In the genomic region with DNA sequence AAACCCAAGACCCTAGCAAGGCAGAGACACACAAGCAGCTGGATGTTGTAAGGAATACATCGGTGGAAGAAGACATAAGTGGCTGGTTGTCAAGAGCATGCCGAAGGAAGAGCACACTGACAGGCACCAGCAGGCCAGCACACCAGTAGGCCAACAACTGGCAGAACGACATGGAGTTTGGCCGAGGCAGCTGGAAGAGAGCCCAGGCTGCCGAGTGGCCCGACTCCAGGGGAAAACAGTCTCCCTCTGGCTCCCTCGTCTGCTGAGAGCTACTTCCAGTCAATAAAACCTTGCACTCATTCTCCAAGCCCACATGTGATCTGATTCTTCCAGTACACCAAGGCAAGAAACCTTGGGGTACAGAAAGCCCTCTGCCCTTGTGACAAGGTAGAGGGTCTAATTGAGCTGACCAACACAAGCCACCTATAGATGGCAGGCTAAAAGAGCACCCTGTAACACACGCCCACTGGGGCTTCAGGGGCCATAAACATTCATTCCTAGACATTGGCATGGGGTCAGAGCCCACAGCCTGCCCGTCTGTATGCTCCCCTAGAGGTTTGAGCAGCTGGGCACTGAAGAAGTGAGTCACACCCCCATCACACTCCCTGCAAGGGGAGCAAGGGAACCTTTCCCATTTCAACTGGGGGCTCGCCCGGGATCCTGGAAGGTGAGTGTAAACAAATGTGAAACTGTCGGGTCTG, we compare ENCODE assay signal across 13 cellular contexts. TPM values are rescaled to one million over a fixed set of nuclear protein-coding genes. Genes with fewer than 3 reads are reported as not detected.
DNase-seq lines count a peak whose midpoint lies in the region; ATAC-seq and TF ChIP-seq lines count a peak whose summit lies in the region.
"Had no signal": no experiment of that assay in that cellular context is flagged by ENCODE, and none has a peak within 500 bp of the region (broad histone marks: within the 10 kb centered on the region; RNA-seq: fewer than 3 reads in every experiment).

No MANE protein-coding gene starts in this region.

- ATAC-seq in HCT116 (peak; percentile 43; the same call in 1 of the 2 replicates), GM18858 (IDR thresholded peaks at IDR 0.05; ENCODE audit: unreplicated experiment) (no peak), GM21381 (IDR thresholded peaks at IDR 0.05; ENCODE audit: unreplicated experiment) (no peak), HG02870 (IDR thresholded peaks at IDR 0.05; ENCODE audit: unreplicated experiment) (no peak)
- ATAC-seq: activated naive CD8-positive, alpha-beta T cell treated with anti-CD3 and anti-CD28 coated beads, Interleukin-2, amount 50 U/mL, for 24 hours had no signal

- no peak for TF ChIP-seq POLR2A in HCT116 (IDR thresholded peaks at IDR 0.05; ENCODE audit: borderline replicate concordance, extremely low read depth, insufficient read depth, insufficient read length)

- H3K4me3 ChIP-seq in HCT116 (replicated peaks in 1 of 2; ENCODE audit: low read depth in 1 of 2, low read length in 2 of 2) (no peak overlapping the region), cardiac fibroblast (replicated peaks in 1 of 2; ENCODE audit: low read depth in 2 of 2, low read length in 2 of 2) (no peak overlapping the region)
- H3K4me3 ChIP-seq: SK-N-MC had no signal

- H3K27me3 ChIP-seq in HCT116 (ENCODE audit: insufficient read depth, low read length): no peaks in the 10 kb centered on the region

- H3K27ac ChIP-seq in HCT116 (ENCODE audit: low read depth, low read length): no peak overlapping the region
- H3K27ac ChIP-seq: HL-60, SK-N-MC had no signal

- no peaks in the 10 kb centered on the region for H3K9me3 ChIP-seq in HCT116 (ENCODE audit: control insufficient read depth in 1 of 2, insufficient read depth in 1 of 2, low read depth in 1 of 2, low read length in 2 of 2)

- DNase-seq in ACHN: peak; percentile 48
- no peak for DNase-seq in HCT116 (ENCODE audit: low read depth, low spot score)
- DNase-seq in cardiac fibroblast (ENCODE audit: low read depth in 2 of 2): peak; percentile 36 to 67
- DNase-seq in midbrain (lab: John Stamatoyannopoulos, UW): peak; percentile 64
- no peak for DNase-seq in glomerular visceral epithelial cell (ENCODE audit: extremely low spot score)
- DNase-seq: activated naive CD8-positive, alpha-beta T cell treated with anti-CD3 and anti-CD28 coated beads, Interleukin-2, amount 50 U/mL, for 24 hours; foreskin melanocyte; GDM1 had no signal

- TF ChIP-seq CTCF in HCT116 (IDR thresholded peaks at IDR 0.05 in 2 of 3, conservative IDR thresholded peaks at IDR 0.05 in 1 of 3; ENCODE audit: borderline replicate concordance in 1 of 3, insufficient read depth in 1 of 3, low read depth in 2 of 3, low read length in 2 of 3) (no peak), cardiac fibroblast (IDR thresholded peaks at IDR 0.05; ENCODE audit: low read depth, low read length) (no peak)

- no TSS peak for BruUV-seq in HCT116 (replicated peaks; lab: Mats Ljungman, UMichigan)

- H2AFZ ChIP-seq in HCT116 (ENCODE audit: low read depth, low read length, poor library complexity, severe bottlenecking): no peak overlapping the region

- no peak for TF ChIP-seq RAD21 in HCT116 (IDR thresholded peaks at IDR 0.05; ENCODE audit: low read depth)

- H3K36me3 ChIP-seq in HCT116 (ENCODE audit: control insufficient read depth in 1 of 2, insufficient read depth in 2 of 2, low read length in 2 of 2): no peaks in the 10 kb centered on the region

- CTCF ChIA-PET in HCT116 (lab: Charles Lee): no interaction called here

- H3K4me2 ChIP-seq in HCT116 (ENCODE audit: low read length): no peak overlapping the region

- no peaks in the 10 kb centered on the region for H4K20me1 ChIP-seq in HCT116 (ENCODE audit: insufficient read depth)

- H3K9ac ChIP-seq in HCT116 (ENCODE audit: low read length): no peak overlapping the region

- H3K79me2 ChIP-seq in HCT116 (ENCODE audit: insufficient read depth, low read length): no peaks in the 10 kb centered on the region

- RAD21 ChIA-PET in HCT116 (lab: Charles Lee; ENCODE audit: low non-redundant PET in 1 of 2, low total read pairs in 2 of 2, uncharacterized antibody in 2 of 2, unreplicated experiment in 2 of 2): no interaction called here

- intact Hi-C loops in HCT116 (cut with micrococcal nuclease): no loop called here

- in situ Hi-C loops in ACHN (cut with HindIII; ENCODE audit: low pct_ligation_motif_present, low pct_unique_long_range_greater_than_20kb, low sequenced_read_pairs): no loop called here

- peaks cover 7 to 15% of the 10 kb centered on the region in 2 experiments; a peak in 3 of 4 replicates for H3K4me1 ChIP-seq in HCT116 (ENCODE audit: control insufficient read depth in 1 of 2, insufficient read depth in 2 of 2, low read length in 2 of 2)

- POLR2A ChIA-PET in HCT116 (lab: Charles Lee): no interaction called here

- no peaks in the 10 kb centered on the region for H3K9me2 ChIP-seq in HCT116 (ENCODE audit: insufficient read depth)

TF ChIP-seq in HCT116, 20 proteins besides CTCF, POLR2A, EP300 and RAD21:
- TF ChIP-seq ELF1 (IDR thresholded peaks at IDR 0.05; ENCODE audit: borderline replicate concordance, low read depth): no peak
- TF ChIP-seq TCF7L2 (IDR thresholded peaks at IDR 0.05; ENCODE audit: borderline replicate concordance, extremely low read depth, insufficient read depth, insufficient read length): no peak
- TF ChIP-seq CEBPB (IDR thresholded peaks at IDR 0.05; ENCODE audit: low read depth): no peak
- TF ChIP-seq EZH2 (IDR thresholded peaks at IDR 0.05): no peak
- TF ChIP-seq REST (IDR thresholded peaks at IDR 0.05; ENCODE audit: low read depth): no peak
- no peak for TF ChIP-seq POLR2AphosphoS5 (IDR thresholded peaks at IDR 0.05; ENCODE audit: low read depth, low read length)
- no peak for TF ChIP-seq SRF (IDR thresholded peaks at IDR 0.05; ENCODE audit: low read depth)
- TF ChIP-seq, protein P1, sequence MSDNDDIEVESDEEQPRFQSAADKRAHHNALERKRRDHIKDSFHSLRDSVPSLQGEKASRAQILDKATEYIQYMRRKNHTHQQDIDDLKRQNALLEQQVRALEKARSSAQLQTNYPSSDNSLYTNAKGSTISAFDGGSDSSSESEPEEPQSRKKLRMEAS (IDR thresholded peaks at IDR 0.05): no peak
- no peak for TF ChIP-seq SP1 (IDR thresholded peaks at IDR 0.05; ENCODE audit: low read depth)
- TF ChIP-seq JUND (IDR thresholded peaks at IDR 0.05): no peak
- TF ChIP-seq SIN3A (IDR thresholded peaks at IDR 0.05; ENCODE audit: low read depth): no peak
- no peak for TF ChIP-seq CBX3 (IDR thresholded peaks at IDR 0.05; ENCODE audit: low read depth)
- no peak for TF ChIP-seq EZH2phosphoT487 (IDR thresholded peaks at IDR 0.05; ENCODE audit: borderline replicate concordance)
TF ChIP-seq in HCT116: peak in this region for 0.

RNA-seq across cellular contexts. Expression of gene TNS3, which starts 14.7 kb away (rescaled TPM):
- total RNA-seq in HCT116 (2021; ENCODE audit: unreplicated experiment): 9.1 TPM
- 4.3 and 6.5 TPM in 2 replicates for polyA plus RNA-seq in HCT116 (2012)

Comparison
In these comparisons a context has a peak if more than half of its experiments do, and no peak if none do; other contexts are left out.
1. DNase-seq: peak in ACHN (single experiment), cardiac fibroblast (2 of 2) and midbrain (single experiment); none in HCT116 (single experiment) and glomerular visceral epithelial cell (single experiment).